ENCODE assay signal across 9 cellular contexts in the genomic region with DNA sequence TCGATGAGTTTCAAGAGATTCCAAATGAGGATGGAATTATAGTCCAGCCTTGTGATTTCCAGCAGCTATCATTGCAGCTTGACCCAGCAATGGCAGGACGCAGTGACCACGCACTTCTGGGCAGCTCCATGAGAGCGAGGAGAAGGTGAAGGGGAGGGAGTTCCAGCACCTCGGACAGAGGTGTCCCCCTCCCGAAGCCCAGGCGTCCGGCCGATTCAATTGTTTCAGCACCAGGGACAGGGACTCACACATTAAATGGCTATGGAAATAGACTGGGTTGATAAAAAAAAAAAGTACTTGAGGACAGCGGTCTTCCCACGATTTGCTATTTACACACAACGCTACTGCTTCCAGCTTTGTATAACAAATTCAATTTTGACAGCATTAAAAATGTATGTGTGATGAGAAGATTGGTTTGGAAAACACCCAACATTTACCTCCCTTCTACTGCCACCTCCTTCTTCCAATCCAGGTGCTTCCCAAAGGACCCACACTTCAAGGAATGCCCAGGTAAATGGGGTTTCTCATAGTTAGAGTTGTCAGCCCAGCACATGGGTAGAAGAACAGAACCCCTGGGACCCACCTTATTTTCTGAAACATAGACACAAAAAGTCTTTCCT.
A peak's percentile ranks its signal among the peaks of the same experiment; 100 is the strongest.
DNase-seq lines count a peak whose midpoint lies in the region; ATAC-seq and TF ChIP-seq lines count a peak whose summit lies in the region.
"Had no signal": no experiment of that assay in that cellular context is flagged by ENCODE, and none has a peak within 500 bp of the region (broad histone marks: within the 10 kb centered on the region; RNA-seq: fewer than 3 reads in every experiment).

No MANE protein-coding gene starts in this region.

- H3K4me1 ChIP-seq in BE2C: no peaks in the 10 kb centered on the region

- H3K27ac Mint-ChIP-seq in activated naive CD4-positive, alpha-beta T cell treated with anti-CD3 and anti-CD28 coated beads, Interleukin-2, amount 10 ng/mL, durations not matched to agents 7 days and 5 days: no peak overlapping the region
- H3K27ac Mint-ChIP-seq: activated naive CD4-positive, alpha-beta T cell treated with anti-CD3 and anti-CD28 coated beads, Interleukin-2, amount 50 U/mL, for 24 hours had no signal

- peaks cover 46% of the 10 kb centered on the region for H3K27me3 Mint-ChIP-seq in activated naive CD4-positive, alpha-beta T cell treated with anti-CD3 and anti-CD28 coated beads, Interleukin-2, amount 10 ng/mL, durations not matched to agents 7 days and 5 days

- H3K36me3 Mint-ChIP-seq in activated naive CD4-positive, alpha-beta T cell treated with anti-CD3 and anti-CD28 coated beads, Interleukin-2, amount 10 ng/mL, durations not matched to agents 7 days and 5 days: no peaks in the 10 kb centered on the region
- H3K36me3 Mint-ChIP-seq: activated naive CD4-positive, alpha-beta T cell treated with anti-CD3 and anti-CD28 coated beads, Interleukin-2, amount 50 U/mL, for 24 hours had no signal

- in situ Hi-C loops in KBM-7 (cut with MboI; ENCODE audit: low pct_unique_long_range_greater_than_20kb, low sequenced_read_pairs): no loop called here

- H3K4me3 ChIP-seq in BE2C (ENCODE audit: low read depth, low read length): no peak overlapping the region

- CTCF ChIA-PET in activated naive CD4-positive, alpha-beta T cell treated with anti-CD3 and anti-CD28 coated beads, Interleukin-2, amount 10 ng/mL, durations not matched to agents 7 days and 5 days (lab: Charles Lee): interaction anchor here (1.1 kb wide), 1 partner anchor 75 kb away, joined by 3 read pairs; no protein-coding TSS in a partner anchor

- H3K4me3 Mint-ChIP-seq in activated naive CD4-positive, alpha-beta T cell treated with anti-CD3 and anti-CD28 coated beads, Interleukin-2, amount 10 ng/mL, durations not matched to agents 7 days and 5 days: no peak overlapping the region
- H3K4me3 Mint-ChIP-seq: activated naive CD4-positive, alpha-beta T cell treated with anti-CD3 and anti-CD28 coated beads, Interleukin-2, amount 50 U/mL, for 24 hours had no signal

- H3K9me3 Mint-ChIP-seq in activated naive CD4-positive, alpha-beta T cell treated with anti-CD3 and anti-CD28 coated beads, Interleukin-2, amount 10 ng/mL, durations not matched to agents 7 days and 5 days: no peaks in the 10 kb centered on the region

- H3K4me1 Mint-ChIP-seq in activated naive CD4-positive, alpha-beta T cell treated with anti-CD3 and anti-CD28 coated beads, Interleukin-2, amount 10 ng/mL, durations not matched to agents 7 days and 5 days: no peaks in the 10 kb centered on the region

- no peaks in the 10 kb centered on the region for H3K9me3 ChIP-seq in BE2C

- no peak for TF ChIP-seq CTCF in BE2C (IDR thresholded peaks at IDR 0.05; ENCODE audit: low read depth, low read length)

- DNase-seq in CD1c-positive myeloid dendritic cell (ENCODE audit: extremely low spot score) (peak; percentile 55), KBM-7 (peak; percentile 81), hippocampal formation (lab: John Stamatoyannopoulos, UW) (peak; percentile 9 to 31), BE2C (no peak)
- DNase-seq in activated naive CD4-positive, alpha-beta T cell treated with anti-CD3 and anti-CD28 coated beads, Interleukin-2, amount 10 ng/mL, durations not matched to agents 7 days and 5 days: peak; percentile 82
- peak; percentile 29 to 40 for DNase-seq in stimulated activated CD4-positive, alpha-beta T cell treated with anti-CD3 and anti-CD28 coated beads, Interleukin-2, amount 100 ng/mL, for 48 hours

- no peaks in the 10 kb centered on the region for H3K36me3 ChIP-seq in BE2C

- ATAC-seq in HG03025 (IDR thresholded peaks at IDR 0.05; ENCODE audit: low FRiP score, unreplicated experiment) (no peak), HG03196 (IDR thresholded peaks at IDR 0.05; ENCODE audit: unreplicated experiment) (no peak)

- H3K27me3 ChIP-seq in BE2C: no peaks in the 10 kb centered on the region
